ENCODE assay signal across 21 cellular contexts in genomic region chr20:13855613-13856012, GRCh38.
DNase-seq lines count a peak whose midpoint lies in the region; ATAC-seq, FAIRE-seq and TF ChIP-seq lines count a peak whose summit lies in the region.
"Had no signal": no experiment of that assay in that cellular context is flagged by ENCODE, and none has a peak within 500 bp of the region (broad histone marks: within the 10 kb centered on the region; RNA-seq: fewer than 3 reads in every experiment).

No MANE protein-coding gene starts in this region.

- TF ChIP-seq POLR2A in GM12878 (IDR thresholded peaks at IDR 0.05; ENCODE audit: low read depth, low read length): no peak

- H3K9me3 ChIP-seq in GM12878 (replicated peaks; ENCODE audit: control insufficient read depth, insufficient read depth, low read length): no peaks in the 10 kb centered on the region

- no TSS peak for BruUV-seq in GM12878 (replicated peaks; lab: Mats Ljungman, UMichigan)

- POLR2A ChIA-PET in GM12878 (lab: Charles Lee): no interaction called here

- no peak for TF ChIP-seq RAD21 in GM12878 (IDR thresholded peaks at IDR 0.05; ENCODE audit: insufficient read depth, low read depth, low read length)

- peak; percentile 39 for DNase-seq in NOMO-1 treated with DMSO at 0.1 percent for 48 hours (lab: John Stamatoyannopoulos, UW; ENCODE audit: unreplicated experiment)
- DNase-seq in GM12878 (ENCODE audit: low read depth, low spot score): no peak
- no peak for DNase-seq in progenitor cell of endocrine pancreas (ENCODE audit: low spot score, unreplicated experiment)
- DNase-seq in pons (ENCODE audit: low spot score): no peak
- DNase-seq: COR-L47, DMS153, IMR-90, Kasumi-1, MM.1S, NCI-H2029, NCI-H2171, NCI-H446, T-cell had no signal

- in situ Hi-C loops in GM12878 (cut with MboI): no loop called here

- H3K4me3 Mint-ChIP-seq in progenitor cell of endocrine pancreas (ENCODE audit: low read depth): no peak overlapping the region
- H3K4me3 Mint-ChIP-seq: T-cell had no signal

- H3K27me3 ChIP-seq in GM12878 (replicated peaks in 1 of 2; ENCODE audit: control insufficient read depth in 2 of 2, insufficient read depth in 2 of 2, low read length in 1 of 2): no peaks in the 10 kb centered on the region

- H3K27ac ChIP-seq in GM12878 (ENCODE audit: control insufficient read depth, insufficient read depth): no peak overlapping the region
- H3K27ac ChIP-seq: SK-N-MC had no signal

- no peak for FAIRE-seq in GM12878 (lab: Jason Lieb, UNC)
- FAIRE-seq: GM19239 had no signal

- no peaks in the 10 kb centered on the region for H3K4me1 Mint-ChIP-seq in progenitor cell of endocrine pancreas (ENCODE audit: low read depth)
- H3K4me1 Mint-ChIP-seq: T-cell had no signal

- TF ChIP-seq CTCF in GM12878 (IDR thresholded peaks at IDR 0.05 in 2 of 3, conservative IDR thresholded peaks at IDR 0.05 in 1 of 3; ENCODE audit: control insufficient read depth in 2 of 3, extremely low read depth in 1 of 3, insufficient read depth in 1 of 3, low read depth in 3 of 3, low read length in 3 of 3): no peak
- TF ChIP-seq CTCF in progenitor cell of endocrine pancreas (IDR thresholded peaks at IDR 0.05; ENCODE audit: unreplicated experiment): no peak

- CTCF ChIA-PET in GM12878 (lab: Yijun Ruan, JAX): no interaction called here

- H2AFZ ChIP-seq in GM12878 (ENCODE audit: control insufficient read depth, low read depth, low read length): no peak overlapping the region

- peak; percentile 65 for ATAC-seq in HG03103 (IDR thresholded peaks at IDR 0.05; ENCODE audit: low read depth, unreplicated experiment)
- ATAC-seq in GM12878: peak; percentile 37; the same call in 1 of the 3 replicates
- ATAC-seq in HG03025 (IDR thresholded peaks at IDR 0.05; ENCODE audit: low FRiP score, unreplicated experiment): no peak
- ATAC-seq in HG02571 (IDR thresholded peaks at IDR 0.05; ENCODE audit: unreplicated experiment): no peak
- ATAC-seq: HCT116, Panc1, Right ventricle myocardium inferior, T-cell had no signal

- no peak overlapping the region for H3K4me3 ChIP-seq in GM12878
- H3K4me3 ChIP-seq: SK-N-MC had no signal

- peaks cover 2% of the 10 kb centered on the region for H3K27me3 Mint-ChIP-seq in progenitor cell of endocrine pancreas

- RAD21 ChIA-PET in GM12878 (lab: Charles Lee; ENCODE audit: unreplicated experiment): no interaction called here

- no peaks in the 10 kb centered on the region for H3K9me3 Mint-ChIP-seq in progenitor cell of endocrine pancreas (ENCODE audit: low read depth)

- H3K27ac Mint-ChIP-seq in progenitor cell of endocrine pancreas: no peak overlapping the region
- H3K27ac Mint-ChIP-seq: T-cell had no signal

- H3K36me3 ChIP-seq in GM12878 (ENCODE audit: control insufficient read depth in 2 of 2, insufficient read depth in 2 of 2, low read length in 1 of 2): no peaks in the 10 kb centered on the region

- TF ChIP-seq EP300 in GM12878 (IDR thresholded peaks at IDR 0.05; ENCODE audit: borderline replicate concordance in 1 of 2, control insufficient read depth in 1 of 2, low read depth in 2 of 2, low read length in 2 of 2): no peak

- no peaks in the 10 kb centered on the region for H4K20me1 ChIP-seq in GM12878 (ENCODE audit: control insufficient read depth, insufficient read depth)

- H3K4me1 ChIP-seq in GM12878 (ENCODE audit: control insufficient read depth, insufficient read depth, low read length): no peaks in the 10 kb centered on the region

- no peaks in the 10 kb centered on the region for H3K79me2 ChIP-seq in GM12878 (ENCODE audit: control insufficient read depth, insufficient read depth, low read length)

- intact Hi-C loops in GM12878 (cut with micrococcal nuclease; ENCODE audit: unreplicated experiment): no loop called here

- H3K4me2 ChIP-seq in GM12878 (ENCODE audit: control insufficient read depth, insufficient read depth): no peak overlapping the region

- WGBS in GM12878 (ENCODE audit: insufficient coverage, insufficient replicate concordance, low lambda C conversion rate, missing lambda C conversion rate): 38% methylated on average over 4 of the region's 4 CpGs

- no peaks in the 10 kb centered on the region for H3K36me3 Mint-ChIP-seq in progenitor cell of endocrine pancreas (ENCODE audit: insufficient read depth)
- H3K36me3 Mint-ChIP-seq: T-cell had no signal

- SMC1A ChIA-PET in GM12878 (lab: Charles Lee; ENCODE audit: uncharacterized antibody, unreplicated experiment): no interaction called here

- no peak overlapping the region for H3K9ac ChIP-seq in GM12878 (ENCODE audit: control insufficient read depth, insufficient read depth, low read length)

TF ChIP-seq in GM12878, 131 proteins besides CTCF, POLR2A, EP300 and RAD21:
- TF ChIP-seq SPI1 (IDR thresholded peaks at IDR 0.05; ENCODE audit: borderline replicate concordance, insufficient read depth, low read depth, low read length): peak; percentile 29; the same call in 1 of the 2 replicates
- no peak for TF ChIP-seq CHD2 (IDR thresholded peaks at IDR 0.05; ENCODE audit: borderline replicate concordance, low read depth, low read length)
- no peak for TF ChIP-seq RFX5 (IDR thresholded peaks at IDR 0.05; ENCODE audit: low read depth, low read length)

Comparison
In these comparisons a context has a peak if more than half of its experiments do, and no peak if none do; other contexts are left out.
1. ATAC-seq: peak in HG03103 (single experiment) and GM12878 (single experiment); none in HG03025 (single experiment) and HG02571 (single experiment).